Comparison of ENCODE assay signal across 8 cellular contexts in genomic region chr1:160401487-160401805, GRCh38. TPM values are rescaled to one million over a fixed set of nuclear protein-coding genes. Genes with fewer than 3 reads are reported as not detected.
DNase-seq lines count a peak whose midpoint lies in the region; ATAC-seq, FAIRE-seq and TF ChIP-seq lines count a peak whose summit lies in the region.
"Had no signal": no experiment of that assay in that cellular context is flagged by ENCODE, and none has a peak within 500 bp of the region (broad histone marks: within the 10 kb centered on the region; RNA-seq: fewer than 3 reads in every experiment).

No MANE protein-coding gene starts in this region.

- H3K36me3 ChIP-seq in HEK293 (ENCODE audit: control insufficient read depth in 2 of 2, insufficient read depth in 1 of 2, low read length in 2 of 2), result no peaks in the 10 kb centered on the region

- POLR2A ChIA-PET in HEK293 (lab: Yijun Ruan, JAX), result no interaction called here
- POLR2A ChIA-PET in activated B cell treated with CpG ODN at 0.5 μM for 24 hours (lab: Charles Lee), result interaction anchor here (0.7 to 1.3 kb wide), 2 partner anchors 87 to 720 kb away, joined by 4 to 9 read pairs; no protein-coding TSS in a partner anchor

- H3K9me3 ChIP-seq in HEK293 (ENCODE audit: control insufficient read depth, insufficient read depth, low read depth, low read length), result no peaks in the 10 kb centered on the region

- H3K36me3 Mint-ChIP-seq in activated B cell treated with CpG ODN at 0.5 μM for 24 hours (ENCODE audit: low read depth) (no peaks in the 10 kb centered on the region), immature natural killer cell (no peaks in the 10 kb centered on the region)

- H3K27me3 Mint-ChIP-seq in activated B cell treated with CpG ODN at 0.5 μM for 24 hours (no peaks in the 10 kb centered on the region), immature natural killer cell (ENCODE audit: low read depth in 3 of 3) (peaks cover 4 to 15% (median 8%) of the 10 kb centered on the region in 3 donors)

- H3K4me3 ChIP-seq in HEK293 (ENCODE audit: low read depth, low read length), result peak overlapping the region; percentile 75

- intact Hi-C loops in activated B cell treated with CpG ODN at 0.5 μM for 24 hours (cut with micrococcal nuclease), result no loop called here

- no peak for FAIRE-seq in RCC 7860 (lab: Jason Lieb, UNC)

- no peaks in the 10 kb centered on the region for H3K4me1 ChIP-seq in HEK293 (ENCODE audit: control insufficient read depth, insufficient read depth, low read length)

- H3K27ac ChIP-seq in HEK293 (ENCODE audit: extremely low read depth, low read depth, low read length), result no peak overlapping the region

- H3K4me1 Mint-ChIP-seq in activated B cell treated with CpG ODN at 0.5 μM for 24 hours (peaks cover 48% of the 10 kb centered on the region), immature natural killer cell (peaks cover 0 to 6% of the 10 kb centered on the region in 2 donors)

- H3K4me3 Mint-ChIP-seq in activated B cell treated with CpG ODN at 0.5 μM for 24 hours (peak overlapping the region; percentile 84), immature natural killer cell (peak overlapping the region; percentile 42 to 74 (median 50))

- TF ChIP-seq CTCF in HEK293 (tag by site-specific recombination; IDR thresholded peaks at IDR 0.05) (no peak), activated B cell treated with CpG ODN at 0.5 μM for 24 hours (IDR thresholded peaks at IDR 0.05) (no peak)

- ATAC-seq in activated B cell treated with CpG ODN at 0.5 μM for 24 hours (ENCODE audit: low read depth), result no peak

- H3K27ac Mint-ChIP-seq in activated B cell treated with CpG ODN at 0.5 μM for 24 hours (peak overlapping the region; percentile 68), immature natural killer cell (no peak overlapping the region)

- CTCF ChIA-PET in HEK293 (lab: Yijun Ruan, JAX), result interaction anchor here (1.4 kb wide), 1 partner anchor 26 kb away, joined by 5 read pairs; no protein-coding TSS in a partner anchor
- CTCF ChIA-PET in activated B cell treated with CpG ODN at 0.5 μM for 24 hours (lab: Charles Lee), result no interaction called here

- H3K9me3 Mint-ChIP-seq in activated B cell treated with CpG ODN at 0.5 μM for 24 hours (no peaks in the 10 kb centered on the region), immature natural killer cell (no peaks in the 10 kb centered on the region)

- DNase-seq in activated B cell treated with CpG ODN at 0.5 μM for 24 hours (no peak), immature natural killer cell (no peak), amniotic stem cell (lab: John Stamatoyannopoulos, UW) (no peak), OCI-M1 (lab: John Stamatoyannopoulos, UW) (no peak), RCC 7860 (ENCODE audit: low spot score) (no peak)
- DNase-seq in stimulated activated CD8-positive, alpha-beta memory T cell treated with anti-CD3 and anti-CD28 coated beads, Interleukin-4, amount 100 ng/mL, for 48 hours, result peak; percentile 14
- DNase-seq: activated effector memory CD4-positive, alpha-beta T cell treated with Interleukin-2 at 50 U/mL for 16 hours had no signal

TF ChIP-seq in HEK293, 187 proteins besides CTCF, POLR2A, EP300 and RAD21:
- TF ChIP-seq BCL11A (tag by site-specific recombination; IDR thresholded peaks at IDR 0.05; ENCODE audit: low read depth), result no peak
- TF ChIP-seq ZFP69B (tag by site-specific recombination; IDR thresholded peaks at IDR 0.05), result peak; percentile 81
- TF ChIP-seq ZBTB6 (tag by site-specific recombination; IDR thresholded peaks at IDR 0.05), result no peak
- 0 out of 2 replicates have a peak, but pooled peaks have one; percentile 38 for TF ChIP-seq ZNF600 (tag by site-specific recombination; IDR thresholded peaks at IDR 0.05)
- TF ChIP-seq EGR2 (tag by site-specific recombination; IDR thresholded peaks at IDR 0.05; ENCODE audit: low read depth), result peak; percentile 36; the same call in 1 of the 2 replicates
- TF ChIP-seq ZNF664 (tag by site-specific recombination; IDR thresholded peaks at IDR 0.05), result no peak
- no peak for TF ChIP-seq ZSCAN23 (tag by site-specific recombination; IDR thresholded peaks at IDR 0.05)
- TF ChIP-seq, protein P1, sequence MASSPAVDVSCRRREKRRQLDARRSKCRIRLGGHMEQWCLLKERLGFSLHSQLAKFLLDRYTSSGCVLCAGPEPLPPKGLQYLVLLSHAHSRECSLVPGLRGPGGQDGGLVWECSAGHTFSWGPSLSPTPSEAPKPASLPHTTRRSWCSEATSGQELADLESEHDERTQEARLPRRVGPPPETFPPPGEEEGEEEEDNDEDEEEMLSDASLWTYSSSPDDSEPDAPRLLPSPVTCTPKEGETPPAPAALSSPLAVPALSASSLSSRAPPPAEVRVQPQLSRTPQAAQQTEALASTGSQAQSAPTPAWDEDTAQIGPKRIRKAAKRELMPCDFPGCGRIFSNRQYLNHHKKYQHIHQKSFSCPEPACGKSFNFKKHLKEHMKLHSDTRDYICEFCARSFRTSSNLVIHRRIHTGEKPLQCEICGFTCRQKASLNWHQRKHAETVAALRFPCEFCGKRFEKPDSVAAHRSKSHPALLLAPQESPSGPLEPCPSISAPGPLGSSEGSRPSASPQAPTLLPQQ (tag by site-specific recombination; IDR thresholded peaks at IDR 0.05), result peak; percentile 65
- no peak for TF ChIP-seq ZNF549 (tag by site-specific recombination; IDR thresholded peaks at IDR 0.05)
- TF ChIP-seq ZNF548 (tag by site-specific recombination; IDR thresholded peaks at IDR 0.05), result no peak
- no peak for TF ChIP-seq SP2 (tag by site-specific recombination; IDR thresholded peaks at IDR 0.05)
- peak; percentile 61 for TF ChIP-seq ZFHX2 (tag by site-specific recombination; conservative IDR thresholded peaks at IDR 0.05)
- TF ChIP-seq ZNF157 (tag by site-specific recombination; IDR thresholded peaks at IDR 0.05), result no peak
- TF ChIP-seq ZBTB20 (tag by site-specific recombination; IDR thresholded peaks at IDR 0.05), result peak; percentile 56; the same call in 1 of the 2 replicates
- TF ChIP-seq, protein P2, sequence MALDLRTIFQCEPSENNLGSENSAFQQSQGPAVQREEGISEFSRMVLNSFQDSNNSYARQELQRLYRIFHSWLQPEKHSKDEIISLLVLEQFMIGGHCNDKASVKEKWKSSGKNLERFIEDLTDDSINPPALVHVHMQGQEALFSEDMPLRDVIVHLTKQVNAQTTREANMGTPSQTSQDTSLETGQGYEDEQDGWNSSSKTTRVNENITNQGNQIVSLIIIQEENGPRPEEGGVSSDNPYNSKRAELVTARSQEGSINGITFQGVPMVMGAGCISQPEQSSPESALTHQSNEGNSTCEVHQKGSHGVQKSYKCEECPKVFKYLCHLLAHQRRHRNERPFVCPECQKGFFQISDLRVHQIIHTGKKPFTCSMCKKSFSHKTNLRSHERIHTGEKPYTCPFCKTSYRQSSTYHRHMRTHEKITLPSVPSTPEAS (tag by site-specific recombination; IDR thresholded peaks at IDR 0.05), result peak; percentile 73

RNA-seq across cellular contexts. Expression of gene VANGL2, which starts 1.1 kb away (rescaled TPM):
- 4.1 and 5.5 TPM in 2 replicates for total RNA-seq in activated B cell treated with CpG ODN at 0.5 μM for 24 hours
- not detected for polyA plus RNA-seq in immature natural killer cell

RNA-seq across cellular contexts. Expression of gene NHLH1, which starts 34.6 kb away (rescaled TPM):
- total RNA-seq in activated B cell treated with CpG ODN at 0.5 μM for 24 hours, result 0.46 and 0.71 TPM in 2 replicates
- polyA plus RNA-seq in immature natural killer cell, result not detected

RNA-seq across cellular contexts. Expression of gene NCSTN, which starts 58.3 kb away (rescaled TPM):
- total RNA-seq in activated B cell treated with CpG ODN at 0.5 μM for 24 hours, result 108 and 118 TPM in 2 replicates
- polyA plus RNA-seq in immature natural killer cell, result 100 to 1,000 TPM in 1 of 3 donors, 10 to 100 TPM in 2; 60.0 to 159 (median 92.3) TPM

RNA-seq across cellular contexts. Expression of gene COPA, which starts 58.4 kb away (rescaled TPM):
- 161 and 174 TPM in 2 replicates for total RNA-seq in activated B cell treated with CpG ODN at 0.5 μM for 24 hours
- 100 to 1,000 TPM; 114 to 175 (median 143) TPM for polyA plus RNA-seq in immature natural killer cell
